In the genomic region with DNA sequence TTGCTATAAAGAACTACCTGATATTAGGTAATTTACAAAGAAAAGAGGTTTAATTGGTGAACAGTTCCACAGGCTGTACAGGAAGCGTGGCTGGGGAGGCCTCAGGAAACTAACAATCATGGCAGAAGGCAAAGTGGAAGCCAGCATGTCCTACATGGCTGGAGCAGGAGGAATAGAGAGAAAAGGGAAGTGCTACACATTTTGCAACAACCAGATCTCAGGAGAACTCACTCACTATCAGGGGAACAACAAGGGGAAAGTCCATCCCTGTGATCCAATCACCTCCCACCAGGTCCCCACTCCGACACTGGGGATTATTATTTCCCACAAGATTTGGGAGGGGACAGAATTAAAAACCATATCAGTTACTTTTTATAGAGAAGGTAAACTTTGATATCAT, we compare ENCODE assay signal across 25 cellular contexts.
A peak's percentile ranks its signal among the peaks of the same experiment; 100 is the strongest.
DNase-seq lines count a peak whose midpoint lies in the region; ATAC-seq and TF ChIP-seq lines count a peak whose summit lies in the region.
"Had no signal": no experiment of that assay in that cellular context is flagged by ENCODE, and none has a peak within 500 bp of the region (broad histone marks: within the 10 kb centered on the region; RNA-seq: fewer than 3 reads in every experiment).

No MANE protein-coding gene starts in this region.

- peak overlapping the region; percentile 18 to 49 for H3K27ac ChIP-seq in breast epithelium
- H3K27ac ChIP-seq in suprapubic skin = peak overlapping the region; percentile 20
- no peak overlapping the region for H3K27ac ChIP-seq in MM.1S (ENCODE audit: low read length)
- H3K27ac ChIP-seq: PC-9, testis, VCaP had no signal

- no peaks in the 10 kb centered on the region for H3K36me3 Mint-ChIP-seq in MCF 10A (ENCODE audit: insufficient read depth, unreplicated experiment)
- H3K36me3 Mint-ChIP-seq: activated naive CD8-positive, alpha-beta T cell treated with anti-CD3 and anti-CD28 coated beads, Interleukin-2, amount 10 ng/mL, durations not matched to agents 7 days and 5 days; CD4-positive, alpha-beta memory T cell; stimulated activated naive B cell treated with anti-CD40 and anti-IgM and Interleukin-4, amounts not matched to agents 10 μg/mL and 1 μg/mL and 100 μg/mL, for 72 hours had no signal

- no peaks in the 10 kb centered on the region for H3K79me2 ChIP-seq in MM.1S (ENCODE audit: low read length)

- no peak for TF ChIP-seq POLR2A in breast epithelium (IDR thresholded peaks at IDR 0.05)
- no peak for TF ChIP-seq POLR2A in suprapubic skin (IDR thresholded peaks at IDR 0.05)

- H4K20me1 ChIP-seq in MM.1S (ENCODE audit: insufficient read depth, low read length) = no peaks in the 10 kb centered on the region

- H3K27me3 ChIP-seq in breast epithelium = no peaks in the 10 kb centered on the region
- no peaks in the 10 kb centered on the region for H3K27me3 ChIP-seq in suprapubic skin
- no peaks in the 10 kb centered on the region for H3K27me3 ChIP-seq in MM.1S (replicated peaks; ENCODE audit: insufficient read depth, low read length)
- H3K27me3 ChIP-seq: testis had no signal

- H3K27ac Mint-ChIP-seq in MCF 10A (ENCODE audit: low read depth, unreplicated experiment) = no peak overlapping the region
- H3K27ac Mint-ChIP-seq: activated naive CD8-positive, alpha-beta T cell treated with anti-CD3 and anti-CD28 coated beads, Interleukin-2, amount 10 ng/mL, durations not matched to agents 7 days and 5 days; CD4-positive, alpha-beta memory T cell; stimulated activated naive B cell treated with anti-CD40 and anti-IgM and Interleukin-4, amounts not matched to agents 10 μg/mL and 1 μg/mL and 100 μg/mL, for 72 hours; T-helper 2 cell treated with Interferon-gamma antibody and Interleukin-4, amounts not matched to agents 5 μg/mL and 100 μg/mL, for 36 hours had no signal

- intact Hi-C loops in breast epithelium (cut with DNase I; ENCODE audit: low total_unique reads) (no loop called here), MCF 10A (cut with micrococcal nuclease) (no loop called here)

- H3K36me3 ChIP-seq in breast epithelium (no peaks in the 10 kb centered on the region), suprapubic skin (no peaks in the 10 kb centered on the region), MM.1S (replicated peaks; ENCODE audit: insufficient read depth, low read length) (no peaks in the 10 kb centered on the region)

- WGBS in suprapubic skin = 93% methylated on average over 2 of the region's 2 CpGs

- ATAC-seq in GM18907 (IDR thresholded peaks at IDR 0.05; ENCODE audit: unreplicated experiment) = no peak
- ATAC-seq: SK-N-SH treated with all-trans-retinoic acid at 6 μM for 48 hours; stimulated activated naive B cell treated with anti-CD40 and anti-IgM and Interleukin-4, amounts not matched to agents 10 μg/mL and 1 μg/mL and 100 μg/mL, for 72 hours had no signal

- CTCF ChIA-PET in MCF 10A (lab: Yijun Ruan, JAX) = interaction anchor here (0.7 to 0.9 kb wide), 3 partner anchors 628 to 1378 kb away, joined by 3 to 4 read pairs (median 3); no protein-coding TSS in a partner anchor

- H3K4me3 ChIP-seq in breast epithelium = no peak overlapping the region
- H3K4me3 ChIP-seq in suprapubic skin = no peak overlapping the region
- no peak overlapping the region for H3K4me3 ChIP-seq in MM.1S (ENCODE audit: low read length)
- H3K4me3 ChIP-seq: PC-9, testis had no signal

- H3K4me1 ChIP-seq in breast epithelium = no peaks in the 10 kb centered on the region
- H3K4me1 ChIP-seq in suprapubic skin = peaks cover 13% of the 10 kb centered on the region
- peaks cover 43% of the 10 kb centered on the region for H3K4me1 ChIP-seq in MM.1S (ENCODE audit: low read length)
- H3K4me1 ChIP-seq: testis had no signal

- no peak for TF ChIP-seq EP300 in suprapubic skin (IDR thresholded peaks at IDR 0.05)

- no peak for TF ChIP-seq CTCF in breast epithelium (IDR thresholded peaks at IDR 0.05)
- no peak for TF ChIP-seq CTCF in MCF 10A (IDR thresholded peaks at IDR 0.05; ENCODE audit: unreplicated experiment)
- TF ChIP-seq CTCF in suprapubic skin (IDR thresholded peaks at IDR 0.05) = no peak
- TF ChIP-seq CTCF in MM.1S (IDR thresholded peaks at IDR 0.05; ENCODE audit: low read length) = no peak

- H3K4me1 Mint-ChIP-seq in MCF 10A (ENCODE audit: insufficient read depth, unreplicated experiment) = no peaks in the 10 kb centered on the region
- H3K4me1 Mint-ChIP-seq: activated naive CD8-positive, alpha-beta T cell treated with anti-CD3 and anti-CD28 coated beads, Interleukin-2, amount 10 ng/mL, durations not matched to agents 7 days and 5 days; CD4-positive, alpha-beta memory T cell; stimulated activated naive B cell treated with anti-CD40 and anti-IgM and Interleukin-4, amounts not matched to agents 10 μg/mL and 1 μg/mL and 100 μg/mL, for 72 hours had no signal

- POLR2A ChIA-PET in MCF 10A (lab: Yijun Ruan, JAX) = no interaction called here

- no peak overlapping the region for H3K4me3 Mint-ChIP-seq in MCF 10A (ENCODE audit: unreplicated experiment)
- H3K4me3 Mint-ChIP-seq: activated naive CD8-positive, alpha-beta T cell treated with anti-CD3 and anti-CD28 coated beads, Interleukin-2, amount 10 ng/mL, durations not matched to agents 7 days and 5 days; CD4-positive, alpha-beta memory T cell; nephron progenitor cell; stimulated activated naive B cell treated with anti-CD40 and anti-IgM and Interleukin-4, amounts not matched to agents 10 μg/mL and 1 μg/mL and 100 μg/mL, for 72 hours; T-helper 2 cell treated with Interferon-gamma antibody and Interleukin-4, amounts not matched to agents 5 μg/mL and 100 μg/mL, for 36 hours had no signal

- peaks cover 9% of the 10 kb centered on the region for H3F3A ChIP-seq in MM.1S (ENCODE audit: insufficient read depth, low read length)

- peaks cover 14% of the 10 kb centered on the region for H3K9me3 Mint-ChIP-seq in MCF 10A (ENCODE audit: unreplicated experiment)

- no peak overlapping the region for H2AFZ ChIP-seq in MM.1S (ENCODE audit: low read length)
- H2AFZ ChIP-seq: PC-9 had no signal

- no peak overlapping the region for H3K4me2 ChIP-seq in MM.1S (ENCODE audit: low read depth, low read length)
- H3K4me2 ChIP-seq: PC-9 had no signal

- DNase-seq in breast epithelium (ENCODE audit: low spot score in 2 of 2) (no peak), MCF 10A (ENCODE audit: unreplicated experiment) (no peak), OCI-M1 (lab: John Stamatoyannopoulos, UW) (peak; percentile 17), iris pigment epithelial cell (ENCODE audit: low read depth) (peak; percentile 2), suprapubic skin (ENCODE audit: low spot score in 2 of 2) (no peak), MM.1S (no peak), NCI-H187 (lab: John Stamatoyannopoulos, UW) (no peak)
- DNase-seq: activated CD4-positive, alpha-beta T cell treated with anti-CD3 and anti-CD28 coated beads for 4 hours; activated CD8-positive, alpha-beta memory T cell treated with anti-CD3 and anti-CD28 coated beads for 24 hours; activated effector memory CD4-positive, alpha-beta T cell treated with anti-CD3 and anti-CD28 coated beads, Interleukin-2, amount 50 U/mL, for 16 hours; activated naive CD8-positive, alpha-beta T cell treated with anti-CD3 and anti-CD28 coated beads, Interleukin-2, amount 10 ng/mL, durations not matched to agents 7 days and 5 days; CD4-positive, alpha-beta memory T cell; cerebellar nuclear complex; kidney; NCI-H1417 treated with DMSO at 0.1 percent for 48 hours; NCI-H2081 treated with DMSO at 0.1 percent for 48 hours; NCI-H345; nephron progenitor cell; stimulated activated naive B cell treated with anti-CD40 and anti-IgM and Interleukin-4, amounts not matched to agents 10 μg/mL and 1 μg/mL and 100 μg/mL, for 72 hours had no signal

- no peak overlapping the region for H3K9ac ChIP-seq in MM.1S (ENCODE audit: low read length)

- H3K9me3 ChIP-seq in breast epithelium (no peaks in the 10 kb centered on the region), suprapubic skin (no peaks in the 10 kb centered on the region), MM.1S (replicated peaks; ENCODE audit: insufficient read depth, low read length) (no peaks in the 10 kb centered on the region)
- H3K9me3 ChIP-seq: testis had no signal

- no TSS peak for BruUV-seq in MCF 10A (replicated peaks; lab: Mats Ljungman, UMichigan)

- no peaks in the 10 kb centered on the region for H3K9me2 ChIP-seq in MM.1S (replicated peaks; ENCODE audit: insufficient read depth, low read length)

- H3K27me3 Mint-ChIP-seq in MCF 10A (ENCODE audit: insufficient read depth, unreplicated experiment) = no peaks in the 10 kb centered on the region
- H3K27me3 Mint-ChIP-seq: activated naive CD8-positive, alpha-beta T cell treated with anti-CD3 and anti-CD28 coated beads, Interleukin-2, amount 10 ng/mL, durations not matched to agents 7 days and 5 days; CD4-positive, alpha-beta memory T cell; stimulated activated naive B cell treated with anti-CD40 and anti-IgM and Interleukin-4, amounts not matched to agents 10 μg/mL and 1 μg/mL and 100 μg/mL, for 72 hours had no signal

Comparison
In these comparisons a context has a peak if more than half of its experiments do, and no peak if none do; other contexts are left out.
1. DNase-seq: peak in OCI-M1 (single experiment) and iris pigment epithelial cell (single experiment); none in breast epithelium (0 of 2), MCF 10A (single experiment), suprapubic skin (0 of 2), MM.1S (single experiment) and NCI-H187 (0 of 2).